In genomic region chr6:90691823-90692222, GRCh38 we compare ENCODE assay signal across 17 cellular contexts.
DNase-seq lines count a peak whose midpoint lies in the region; ATAC-seq and TF ChIP-seq lines count a peak whose summit lies in the region.
"Had no signal": no experiment of that assay in that cellular context is flagged by ENCODE, and none has a peak within 500 bp of the region (broad histone marks: within the 10 kb centered on the region; RNA-seq: fewer than 3 reads in every experiment).

No MANE protein-coding gene starts in this region.

- H4K20me1 ChIP-seq in neural progenitor cell (ENCODE audit: low read depth) = no peaks in the 10 kb centered on the region

- no peaks in the 10 kb centered on the region for H3F3A ChIP-seq in neural progenitor cell (ENCODE audit: low read depth)

- H3K27me3 Mint-ChIP-seq in neural progenitor cell (ENCODE audit: insufficient read depth, low read depth) = peaks cover 2% of the 10 kb centered on the region
- H3K27me3 Mint-ChIP-seq in naive thymus-derived CD4-positive, alpha-beta T cell = peaks cover 8 to 41% (median 24%) of the 10 kb centered on the region in 5 donors

- ATAC-seq in HG03175 (IDR thresholded peaks at IDR 0.05; ENCODE audit: unreplicated experiment) (peak; percentile 59), HG02840 (IDR thresholded peaks at IDR 0.05; ENCODE audit: low FRiP score, unreplicated experiment) (no peak), HG02571 (IDR thresholded peaks at IDR 0.05; ENCODE audit: unreplicated experiment) (no peak)
- ATAC-seq in naive thymus-derived CD4-positive, alpha-beta T cell = no peak
- ATAC-seq: left ventricle myocardium superior, T-helper 17 cell had no signal

- H3K4me3 Mint-ChIP-seq in neural progenitor cell = no peak overlapping the region
- no peak overlapping the region for H3K4me3 Mint-ChIP-seq in naive thymus-derived CD4-positive, alpha-beta T cell
- H3K4me3 Mint-ChIP-seq: T-helper 17 cell had no signal

- H3K27ac Mint-ChIP-seq in neural progenitor cell = no peak overlapping the region
- H3K27ac Mint-ChIP-seq in naive thymus-derived CD4-positive, alpha-beta T cell = no peak overlapping the region
- H3K27ac Mint-ChIP-seq: activated T-helper 2 cell treated with anti-CD3 and anti-CD28 coated beads, Interferon-gamma antibody, Interleukin-2, Interleukin-4, amounts not matched to agents 10 μg/mL and 5 μg/mL and 100 μg/mL, durations not matched to agents 14 hours and 24 hours and 36 hours; T-helper 17 cell had no signal

- CTCF ChIA-PET in naive thymus-derived CD4-positive, alpha-beta T cell (lab: Charles Lee) = no interaction called here

- H3K4me1 ChIP-seq in neural progenitor cell = no peaks in the 10 kb centered on the region
- no peaks in the 10 kb centered on the region for H3K4me1 ChIP-seq in naive thymus-derived CD4-positive, alpha-beta T cell (ENCODE audit: control insufficient read depth in 2 of 2, insufficient read depth in 2 of 2, low read length in 2 of 2)
- H3K4me1 ChIP-seq: thyroid gland had no signal

- H3K4me1 Mint-ChIP-seq in neural progenitor cell = no peaks in the 10 kb centered on the region
- no peaks in the 10 kb centered on the region for H3K4me1 Mint-ChIP-seq in naive thymus-derived CD4-positive, alpha-beta T cell
- H3K4me1 Mint-ChIP-seq: T-helper 17 cell had no signal

- no peak overlapping the region for H3K4me2 ChIP-seq in neural progenitor cell

- H3K27me3 ChIP-seq in WERI-Rb-1 (ENCODE audit: insufficient read depth, low read depth, severe bottlenecking) = peaks cover 6% of the 10 kb centered on the region
- H3K27me3 ChIP-seq in neural progenitor cell = no peaks in the 10 kb centered on the region
- H3K27me3 ChIP-seq in naive thymus-derived CD4-positive, alpha-beta T cell (ENCODE audit: control insufficient read depth in 2 of 2, insufficient read depth in 2 of 2, low read length in 2 of 2) = no peaks in the 10 kb centered on the region
- H3K27me3 ChIP-seq: neutrophil, thyroid gland had no signal

- no peak overlapping the region for H3K27ac ChIP-seq in WERI-Rb-1
- no peak overlapping the region for H3K27ac ChIP-seq in neural progenitor cell
- H3K27ac ChIP-seq in naive thymus-derived CD4-positive, alpha-beta T cell (ENCODE audit: low read depth, low read length) = no peak overlapping the region
- H3K27ac ChIP-seq: neutrophil, thyroid gland had no signal

- POLR2A ChIA-PET in naive thymus-derived CD4-positive, alpha-beta T cell (lab: Charles Lee) = no interaction called here

- no peaks in the 10 kb centered on the region for H3K9me3 Mint-ChIP-seq in neural progenitor cell
- peaks cover 0 to 22% (median 10%) of the 10 kb centered on the region in 11 donors for H3K9me3 Mint-ChIP-seq in naive thymus-derived CD4-positive, alpha-beta T cell
- H3K9me3 Mint-ChIP-seq: activated T-helper 2 cell treated with anti-CD3 and anti-CD28 coated beads, Interferon-gamma antibody, Interleukin-2, Interleukin-4, amounts not matched to agents 10 μg/mL and 5 μg/mL and 100 μg/mL, durations not matched to agents 14 hours and 24 hours and 36 hours had no signal

- no peak overlapping the region for H3K4me3 ChIP-seq in WERI-Rb-1 (ENCODE audit: low read depth, low read length)
- H3K4me3 ChIP-seq in neural progenitor cell = no peak overlapping the region
- H3K4me3 ChIP-seq in naive thymus-derived CD4-positive, alpha-beta T cell (ENCODE audit: low read length) = no peak overlapping the region
- H3K4me3 ChIP-seq: thyroid gland had no signal

- intact Hi-C loops in naive thymus-derived CD4-positive, alpha-beta T cell (cut with micrococcal nuclease) = no loop called here

- DNase-seq in WERI-Rb-1 (no peak), neural progenitor cell (ENCODE audit: low spot score) (no peak)
- no peak for DNase-seq in naive thymus-derived CD4-positive, alpha-beta T cell
- DNase-seq: DMS153; effector CD8-positive, alpha-beta T cell; head of caudate nucleus; left ventricle myocardium superior; NCI-H2029; stimulated activated CD4-positive, alpha-beta T cell treated with anti-CD3 and anti-CD28 coated beads, Interleukin-12 subunit alpha, Interleukin-12 subunit beta, amount 100 ng/mL, for 4 hours; T-helper 17 cell; thyroid gland had no signal

- no peaks in the 10 kb centered on the region for H3K36me3 ChIP-seq in WERI-Rb-1
- H3K36me3 ChIP-seq in neural progenitor cell = no peaks in the 10 kb centered on the region
- no peaks in the 10 kb centered on the region for H3K36me3 ChIP-seq in naive thymus-derived CD4-positive, alpha-beta T cell (ENCODE audit: control insufficient read depth in 2 of 3, insufficient read depth in 3 of 3, low read length in 3 of 3)
- H3K36me3 ChIP-seq: neutrophil, thyroid gland had no signal

- H3K9ac ChIP-seq in neural progenitor cell = no peak overlapping the region

- H3K79me2 ChIP-seq in neural progenitor cell (ENCODE audit: low read depth) = no peaks in the 10 kb centered on the region

- H2AFZ ChIP-seq in neural progenitor cell (replicated peaks) = no peak overlapping the region

- H3K9me3 ChIP-seq in WERI-Rb-1 (ENCODE audit: severe bottlenecking) (no peaks in the 10 kb centered on the region), neural progenitor cell (ENCODE audit: low read depth) (no peaks in the 10 kb centered on the region)
- H3K9me3 ChIP-seq in naive thymus-derived CD4-positive, alpha-beta T cell (ENCODE audit: control insufficient read depth in 2 of 3, low read length in 3 of 3) = no peaks in the 10 kb centered on the region
- H3K9me3 ChIP-seq: neutrophil, thyroid gland had no signal

- TF ChIP-seq CTCF in GM12873 (IDR thresholded peaks at IDR 0.05; ENCODE audit: insufficient read depth, low read depth, low read length, missing control alignments) (peak; percentile 39), WERI-Rb-1 (IDR thresholded peaks at IDR 0.05; ENCODE audit: low read depth, low read length) (0 out of 2 replicates have a peak, but pooled peaks have one; percentile 30), neural progenitor cell (IDR thresholded peaks at IDR 0.05) (peak; percentile 42)

- H3K36me3 Mint-ChIP-seq in neural progenitor cell = no peaks in the 10 kb centered on the region
- H3K36me3 Mint-ChIP-seq in naive thymus-derived CD4-positive, alpha-beta T cell = peaks cover 0 to 7% (median 0%) of the 10 kb centered on the region in 5 donors
